Comparison of ENCODE assay signal across 18 cellular contexts in genomic region chr10:1679821-1680650, GRCh38. TPM values are rescaled to one million over a fixed set of nuclear protein-coding genes. Genes with fewer than 3 reads are reported as not detected.
DNase-seq lines count a peak whose midpoint lies in the region; ATAC-seq and TF ChIP-seq lines count a peak whose summit lies in the region.
"Had no signal": no experiment of that assay in that cellular context is flagged by ENCODE, and none has a peak within 500 bp of the region (broad histone marks: within the 10 kb centered on the region; RNA-seq: fewer than 3 reads in every experiment).

No MANE protein-coding gene starts in this region.

- H3K9me3 Mint-ChIP-seq in natural killer cell (no peaks in the 10 kb centered on the region), endodermal cell (no peaks in the 10 kb centered on the region)
- no peaks in the 10 kb centered on the region for H3K9me3 Mint-ChIP-seq in natural killer cell treated with Interleukin-12 subunit alpha and Interleukin-12 subunit beta and Interleukin-15 and Interleukin-18, amount 100 ng/mL, for 72 hours
- no peaks in the 10 kb centered on the region for H3K9me3 Mint-ChIP-seq in activated naive CD8-positive, alpha-beta T cell treated with anti-CD3 and anti-CD28 coated beads for 36 hours

- WGBS in endodermal cell (ENCODE audit: insufficient coverage in 1 of 2, insufficient read length in 1 of 2), 2 experiments = 64 to 76% methylated on average over 6 to 13 of the region's 13 CpGs
- WGBS in mesendoderm (ENCODE audit: extremely low coverage, insufficient coverage, low lambda C conversion rate) = no CpG with 5 or more reads among the region's 13 CpGs
- 51 to 66% (median 59%) methylated on average over 13 of the region's 13 CpGs for WGBS in spleen, 5 donors

- H2BK120ac ChIP-seq in mesendoderm (ENCODE audit: low read depth, low read length) = no peak overlapping the region

- H3K27me3 Mint-ChIP-seq in natural killer cell (ENCODE audit: low read depth in 2 of 2) (peaks cover 0 to 6% of the 10 kb centered on the region in 2 donors), endodermal cell (ENCODE audit: insufficient read depth) (no peaks in the 10 kb centered on the region)
- no peaks in the 10 kb centered on the region for H3K27me3 Mint-ChIP-seq in natural killer cell treated with Interleukin-12 subunit alpha and Interleukin-12 subunit beta and Interleukin-15 and Interleukin-18, amount 100 ng/mL, for 72 hours
- peaks cover 18% of the 10 kb centered on the region for H3K27me3 Mint-ChIP-seq in activated naive CD8-positive, alpha-beta T cell treated with anti-CD3 and anti-CD28 coated beads for 36 hours

- H3K9me3 ChIP-seq in endodermal cell (ENCODE audit: control insufficient read depth, low read length) (no peaks in the 10 kb centered on the region), spleen (no peaks in the 10 kb centered on the region)

- no peak for TF ChIP-seq CTCF in natural killer cell (IDR thresholded peaks at IDR 0.05)
- TF ChIP-seq CTCF in endodermal cell (conservative IDR thresholded peaks at IDR 0.05) = peak; percentile 13
- no peak for TF ChIP-seq CTCF in spleen (IDR thresholded peaks at IDR 0.05 in 8 of 11, conservative IDR thresholded peaks at IDR 0.05 in 3 of 11)

- intact Hi-C loops in natural killer cell (cut with micrococcal nuclease) = no loop called here
- intact Hi-C loops in spleen (cut with DNase I; ENCODE audit: low total_unique reads) = no loop called here

- TF ChIP-seq POLR2A in spleen (IDR thresholded peaks at IDR 0.05) = no peak
- no peak for TF ChIP-seq POLR2A in GM18505 (IDR thresholded peaks at IDR 0.05; ENCODE audit: borderline replicate concordance, extremely low read depth, insufficient read depth, insufficient read length)

- H3K4me2 ChIP-seq in mesendoderm (ENCODE audit: low read length) = no peak overlapping the region

- H3K36me3 ChIP-seq in endodermal cell (ENCODE audit: control insufficient read depth, insufficient read depth, low read length) (no peaks in the 10 kb centered on the region), mesendoderm (ENCODE audit: control insufficient read depth, insufficient read depth, low read length) (no peaks in the 10 kb centered on the region), spleen (no peaks in the 10 kb centered on the region)

- H3K9ac ChIP-seq in endodermal cell (ENCODE audit: extremely low read depth, low read length, poor library complexity, severe bottlenecking) = no peak overlapping the region
- no peak overlapping the region for H3K9ac ChIP-seq in mesendoderm (ENCODE audit: low read length)

- H3K4me3 Mint-ChIP-seq in natural killer cell = peak overlapping the region; percentile 9
- no peak overlapping the region for H3K4me3 Mint-ChIP-seq in natural killer cell treated with Interleukin-12 subunit alpha and Interleukin-12 subunit beta and Interleukin-15 and Interleukin-18, amount 100 ng/mL, for 72 hours
- no peak overlapping the region for H3K4me3 Mint-ChIP-seq in endodermal cell
- no peak overlapping the region for H3K4me3 Mint-ChIP-seq in activated naive CD8-positive, alpha-beta T cell treated with anti-CD3 and anti-CD28 coated beads for 36 hours
- H3K4me3 Mint-ChIP-seq: CD14-positive monocyte had no signal

- no peak overlapping the region for H2BK5ac ChIP-seq in mesendoderm (ENCODE audit: low read length)

- peaks cover 0 to 8% of the 10 kb centered on the region in 2 donors for H3K4me1 Mint-ChIP-seq in natural killer cell
- peaks cover 0 to 6% of the 10 kb centered on the region in 2 donors for H3K4me1 Mint-ChIP-seq in natural killer cell treated with Interleukin-12 subunit alpha and Interleukin-12 subunit beta and Interleukin-15 and Interleukin-18, amount 100 ng/mL, for 72 hours (ENCODE audit: low read depth in 2 of 2)
- no peaks in the 10 kb centered on the region for H3K4me1 Mint-ChIP-seq in endodermal cell
- H3K4me1 Mint-ChIP-seq in activated naive CD8-positive, alpha-beta T cell treated with anti-CD3 and anti-CD28 coated beads for 36 hours = no peaks in the 10 kb centered on the region
- H3K4me1 Mint-ChIP-seq: CD14-positive monocyte had no signal

- no peak overlapping the region for H2AK5ac ChIP-seq in mesendoderm (ENCODE audit: low read length)

- no peak overlapping the region for H2BK15ac ChIP-seq in mesendoderm (replicated peaks; ENCODE audit: low read depth)

- H3K18ac ChIP-seq in mesendoderm (ENCODE audit: low read length) = no peak overlapping the region

- H3K27ac ChIP-seq in endodermal cell (ENCODE audit: low read depth, low read length) (no peak overlapping the region), mesendoderm (ENCODE audit: low read depth, low read length) (no peak overlapping the region), spleen (no peak overlapping the region)

- no peaks in the 10 kb centered on the region for H3K4me1 ChIP-seq in endodermal cell (ENCODE audit: control insufficient read depth, insufficient read depth, low read length)
- H3K4me1 ChIP-seq in mesendoderm (ENCODE audit: control insufficient read depth, low read depth, low read length) = no peaks in the 10 kb centered on the region
- peaks cover 0 to 7% (median 0%) of the 10 kb centered on the region in 6 donors for H3K4me1 ChIP-seq in spleen

- no peak overlapping the region for H4K5ac ChIP-seq in mesendoderm (ENCODE audit: low read length)

- H3K27ac Mint-ChIP-seq in natural killer cell (peak overlapping the region in 1 of 2 donors; percentile 16), endodermal cell (no peak overlapping the region)
- H3K27ac Mint-ChIP-seq in natural killer cell treated with Interleukin-12 subunit alpha and Interleukin-12 subunit beta and Interleukin-15 and Interleukin-18, amount 100 ng/mL, for 72 hours = no peak overlapping the region
- no peak overlapping the region for H3K27ac Mint-ChIP-seq in activated naive CD8-positive, alpha-beta T cell treated with anti-CD3 and anti-CD28 coated beads for 36 hours
- H3K27ac Mint-ChIP-seq: CD14-positive monocyte had no signal

- H3K4me3 ChIP-seq in endodermal cell (ENCODE audit: low read length) = no peak overlapping the region
- H3K4me3 ChIP-seq in mesendoderm (ENCODE audit: low read length) = no peak overlapping the region
- H3K4me3 ChIP-seq in spleen = no peak overlapping the region

- H3K36me3 Mint-ChIP-seq in natural killer cell (no peaks in the 10 kb centered on the region), endodermal cell (ENCODE audit: low read depth) (no peaks in the 10 kb centered on the region)
- H3K36me3 Mint-ChIP-seq in natural killer cell treated with Interleukin-12 subunit alpha and Interleukin-12 subunit beta and Interleukin-15 and Interleukin-18, amount 100 ng/mL, for 72 hours = no peaks in the 10 kb centered on the region
- no peaks in the 10 kb centered on the region for H3K36me3 Mint-ChIP-seq in activated naive CD8-positive, alpha-beta T cell treated with anti-CD3 and anti-CD28 coated beads for 36 hours
- H3K36me3 Mint-ChIP-seq: CD14-positive monocyte had no signal

- H3K27me3 ChIP-seq in endodermal cell (ENCODE audit: control insufficient read depth, insufficient read depth, low read length, poor library complexity, severe bottlenecking) (no peaks in the 10 kb centered on the region), mesendoderm (ENCODE audit: insufficient read depth, low read length, poor library complexity) (no peaks in the 10 kb centered on the region), spleen (replicated peaks in 1 of 7) (peaks cover 0 to 15% (median 0%) of the 10 kb centered on the region in 7 donors)

- H3K79me2 ChIP-seq in mesendoderm (ENCODE audit: control insufficient read depth, insufficient read depth, low read length) = no peaks in the 10 kb centered on the region

- no peak overlapping the region for H3K4ac ChIP-seq in mesendoderm (ENCODE audit: low read depth, low read length)

- no peak for DNase-seq in natural killer cell
- DNase-seq in natural killer cell treated with Interleukin-12 subunit alpha and Interleukin-12 subunit beta and Interleukin-15 and Interleukin-18, amount 100 ng/mL, for 72 hours (ENCODE audit: low spot score) = no peak
- DNase-seq in endodermal cell = peak; percentile 68
- peak; percentile 82 for DNase-seq in mesendoderm
- no peak for DNase-seq in activated naive CD8-positive, alpha-beta T cell treated with anti-CD3 and anti-CD28 coated beads for 36 hours
- no peak for DNase-seq in spleen
- DNase-seq in HuH-7 (ENCODE audit: low spot score) = no peak
- DNase-seq: DMS79; KBM-7; NCI-H1048; NCI-H1694; NCI-H2107; NCI-H345; NCI-H69; NK-92 treated with Interleukin-12 subunit alpha and Interleukin-12 subunit beta, amount 100 ng/mL, for 24 hours had no signal

- no peak overlapping the region for H4K8ac ChIP-seq in mesendoderm (ENCODE audit: low read depth, low read length)

- H3K79me1 ChIP-seq in mesendoderm (ENCODE audit: low read length) = no peaks in the 10 kb centered on the region

- H3K56ac ChIP-seq in mesendoderm (ENCODE audit: low read length) = no peak overlapping the region

- no peak overlapping the region for H3K23ac ChIP-seq in mesendoderm (ENCODE audit: low read length)

- ATAC-seq in natural killer cell (peak in 1 of 3 donors; percentile 65), GM18505 (IDR thresholded peaks at IDR 0.05; ENCODE audit: unreplicated experiment) (no peak)
- no peak for ATAC-seq in natural killer cell treated with Interleukin-12 subunit alpha and Interleukin-12 subunit beta and Interleukin-15 and Interleukin-18, amount 100 ng/mL, for 72 hours

RNA-seq across cellular contexts. Expression of gene ADARB2, which starts 57.3 kb away (rescaled TPM):
- total RNA-seq in natural killer cell = under 1 TPM; 0.27 to 0.78 (median 0.40) TPM
- total RNA-seq in natural killer cell treated with Interleukin-12 subunit alpha and Interleukin-12 subunit beta and Interleukin-15 and Interleukin-18, amount 100 ng/mL, for 72 hours = not detected
- 1 to 10 TPM; 1.1 to 1.8 TPM for total RNA-seq in endodermal cell
- 2.0 TPM for polyA plus RNA-seq in endodermal cell (2013, experiment 1 of 2)
- 2.1 TPM for polyA plus RNA-seq in endodermal cell (2013, experiment 2 of 2)
- 0.76 TPM for polyA plus RNA-seq in mesendoderm (2013, experiment 1 of 2)
- 0.70 TPM for polyA plus RNA-seq in mesendoderm (2013, experiment 2 of 2)
- not detected for total RNA-seq in activated naive CD8-positive, alpha-beta T cell treated with anti-CD3 and anti-CD28 coated beads for 36 hours
- 1 to 10 TPM in 4 of 7 donors, under 1 TPM in 3; 0.17 to 8.1 (median 2.1) TPM for total RNA-seq in spleen
- polyA plus RNA-seq in spleen = 1 to 10 TPM in 1 of 3 donors, under 1 TPM in 2; 0.05 to 1.4 (median 0.26) TPM
- total RNA-seq: M059J had no signal
- polyA plus RNA-seq: CD14-positive monocyte had no signal

Comparison
In these comparisons a context has a peak if more than half of its experiments do, and no peak if none do; other contexts are left out.
1. DNase-seq: peak in endodermal cell (single experiment) and mesendoderm (single experiment); none in natural killer cell (single experiment), natural killer cell treated with Interleukin-12 subunit alpha and Interleukin-12 subunit beta and Interleukin-15 and Interleukin-18, amount 100 ng/mL, for 72 hours (single experiment), activated naive CD8-positive, alpha-beta T cell treated with anti-CD3 and anti-CD28 coated beads for 36 hours (single experiment), spleen (single experiment) and HuH-7 (single experiment).